26 cellular contexts compared by ENCODE assay signal in genomic region chr10:18684953-18685352, GRCh38. TPM values are rescaled to one million over a fixed set of nuclear protein-coding genes. Genes with fewer than 3 reads are reported as not detected.
DNase-seq lines count a peak whose midpoint lies in the region; ATAC-seq, FAIRE-seq and TF ChIP-seq lines count a peak whose summit lies in the region.
"Had no signal": no experiment of that assay in that cellular context is flagged by ENCODE, and none has a peak within 500 bp of the region (broad histone marks: within the 10 kb centered on the region; RNA-seq: fewer than 3 reads in every experiment).

No MANE protein-coding gene starts in this region.

- no peaks in the 10 kb centered on the region for H3K36me3 ChIP-seq in HepG2 (replicated peaks in 1 of 2; ENCODE audit: control insufficient read depth in 1 of 2, insufficient read depth in 2 of 2, low read length in 2 of 2)
- H3K36me3 ChIP-seq in right lobe of liver = no peaks in the 10 kb centered on the region
- H3K36me3 ChIP-seq in GM23338 (ENCODE audit: insufficient read depth) = no peaks in the 10 kb centered on the region
- H3K36me3 ChIP-seq in osteoblast (ENCODE audit: insufficient read depth, low read length) = no peaks in the 10 kb centered on the region
- H3K36me3 ChIP-seq: MG63, SJCRH30 had no signal

- peaks cover 11% of the 10 kb centered on the region for H3K36me3 Mint-ChIP-seq in activated CD8-positive, alpha-beta T cell treated with anti-CD3 and anti-CD28 coated beads for 36 hours (ENCODE audit: low read depth)
- H3K36me3 Mint-ChIP-seq in activated CD8-positive, alpha-beta T cell treated with anti-CD3 and anti-CD28 coated beads, Interleukin-2, amount 10 ng/mL, durations not matched to agents 7 days and 5 days (ENCODE audit: low read depth) = peaks cover 7% of the 10 kb centered on the region
- peaks cover 7% of the 10 kb centered on the region; the same call in 1 of the 3 replicates for H3K36me3 Mint-ChIP-seq in GM23338 (ENCODE audit: low read depth)

- H3K27me3 Mint-ChIP-seq in activated CD8-positive, alpha-beta T cell treated with anti-CD3 and anti-CD28 coated beads for 36 hours = no peaks in the 10 kb centered on the region
- H3K27me3 Mint-ChIP-seq in activated CD8-positive, alpha-beta T cell treated with anti-CD3 and anti-CD28 coated beads, Interleukin-2, amount 10 ng/mL, durations not matched to agents 7 days and 5 days (ENCODE audit: low read depth) = no peaks in the 10 kb centered on the region
- H3K27me3 Mint-ChIP-seq in GM23338 (ENCODE audit: insufficient read depth, low read depth, poor library complexity) = no peaks in the 10 kb centered on the region

- WGBS in HepG2 (ENCODE audit: low lambda C conversion rate) = 30% methylated on average over 3 of the region's 3 CpGs
- 55% methylated on average over 3 of the region's 3 CpGs for WGBS in right lobe of liver (ENCODE audit: insufficient coverage, low coverage, low lambda C conversion rate, missing lambda C conversion rate)

- H3K4me1 ChIP-seq in HepG2 (ENCODE audit: insufficient read depth, low read length) (peaks cover 11% of the 10 kb centered on the region), right lobe of liver (no peaks in the 10 kb centered on the region), GM23338 (ENCODE audit: insufficient read depth) (peaks cover 4% of the 10 kb centered on the region; the same call in 1 of the 2 replicates), osteoblast (ENCODE audit: insufficient read depth, low read length) (peaks cover 44% of the 10 kb centered on the region)
- H3K4me1 ChIP-seq: BLaER1, SJCRH30 had no signal

- TF ChIP-seq CTCF in activated CD8-positive, alpha-beta T cell treated with anti-CD3 and anti-CD28 coated beads for 36 hours (IDR thresholded peaks at IDR 0.05) = no peak
- TF ChIP-seq CTCF in HepG2 (CRISPR knock-in tag; IDR thresholded peaks at IDR 0.05) = no peak
- TF ChIP-seq CTCF in right lobe of liver (IDR thresholded peaks at IDR 0.05) = no peak
- no peak for TF ChIP-seq CTCF in GM23338 (conservative IDR thresholded peaks at IDR 0.05; ENCODE audit: low read depth in 2 of 2)
- no peak for TF ChIP-seq CTCF in osteoblast (IDR thresholded peaks at IDR 0.05; ENCODE audit: extremely low read depth, low read depth, low read length)

- no peak for TF ChIP-seq POLR2A in HepG2 (IDR thresholded peaks at IDR 0.05; ENCODE audit: insufficient read depth in 1 of 2, low read depth in 2 of 2, low read length in 2 of 2)
- no peak for TF ChIP-seq POLR2A in right lobe of liver (IDR thresholded peaks at IDR 0.05)

- BruUV-seq in HepG2 (replicated peaks; lab: Mats Ljungman, UMichigan) = no TSS peak

- TF ChIP-seq EP300 in HepG2 (IDR thresholded peaks at IDR 0.05; ENCODE audit: low read depth in 2 of 2, low read length in 2 of 2) (no peak), HepG2 (CRISPR knock-in tag; IDR thresholded peaks at IDR 0.05; ENCODE audit: borderline replicate concordance) (no peak)

- no peak for FAIRE-seq in HepG2 (lab: Jason Lieb, UNC)
- FAIRE-seq: A204.1, GM12892, GM19239, H54 had no signal

- in situ Hi-C loops in HepG2 (cut with HindIII; ENCODE audit: extremely low pct_ligation_motif_present, low pct_unique_long_range_greater_than_20kb) = loop anchor here (25.0 kb wide), 1 partner anchor 1102 kb away; no protein-coding TSS in a partner anchor

- H3K4me3 Mint-ChIP-seq in activated CD8-positive, alpha-beta T cell treated with anti-CD3 and anti-CD28 coated beads for 36 hours = no peak overlapping the region
- H3K4me3 Mint-ChIP-seq in activated CD8-positive, alpha-beta T cell treated with anti-CD3 and anti-CD28 coated beads, Interleukin-2, amount 10 ng/mL, durations not matched to agents 7 days and 5 days = no peak overlapping the region
- H3K4me3 Mint-ChIP-seq in GM23338 = no peak overlapping the region
- H3K4me3 Mint-ChIP-seq: CD4-positive, CD25-positive, alpha-beta regulatory T cell had no signal

- H4K20me1 ChIP-seq in HepG2 (ENCODE audit: insufficient read depth, low read length) (no peaks in the 10 kb centered on the region), GM23338 (replicated peaks; ENCODE audit: insufficient read depth) (no peaks in the 10 kb centered on the region), osteoblast (ENCODE audit: insufficient read depth, low read length) (no peaks in the 10 kb centered on the region)

- intact Hi-C loops in activated CD8-positive, alpha-beta T cell treated with anti-CD3 and anti-CD28 coated beads for 36 hours (cut with micrococcal nuclease) = no loop called here
- intact Hi-C loops in HepG2 (cut with micrococcal nuclease; ENCODE audit: unreplicated experiment) (no loop called here), right lobe of liver (cut with DNase I) (no loop called here)

- H3K27ac ChIP-seq in HepG2 (ENCODE audit: extremely low read length, insufficient read depth, low read length) (no peak overlapping the region), right lobe of liver (no peak overlapping the region), GM23338 (ENCODE audit: low read depth) (no peak overlapping the region), osteoblast (ENCODE audit: low read depth, low read length) (peak overlapping the region; percentile 56)
- H3K27ac ChIP-seq: BLaER1, PC-9, SJCRH30 had no signal

- peak; percentile 76 for ATAC-seq in activated CD8-positive, alpha-beta T cell treated with anti-CD3 and anti-CD28 coated beads for 36 hours
- no peak for ATAC-seq in activated CD8-positive, alpha-beta T cell treated with anti-CD3 and anti-CD28 coated beads, Interleukin-2, amount 10 ng/mL, durations not matched to agents 7 days and 5 days
- peak; percentile 42 for ATAC-seq in HepG2
- no peak for ATAC-seq in right lobe of liver
- no peak; the same call in 2 of the 3 replicates for ATAC-seq in GM23338
- ATAC-seq: Right ventricle myocardium inferior, SK-N-SH treated with all-trans-retinoic acid at 6 μM for 48 hours had no signal

- no peaks in the 10 kb centered on the region for H3F3A ChIP-seq in GM23338 (replicated peaks; ENCODE audit: low read depth)

- TF ChIP-seq RAD21 in HepG2 (CRISPR knock-in tag; IDR thresholded peaks at IDR 0.05) = no peak

- peak; percentile 35 for DNase-seq in activated CD8-positive, alpha-beta T cell treated with anti-CD3 and anti-CD28 coated beads for 36 hours
- DNase-seq in activated CD8-positive, alpha-beta T cell treated with anti-CD3 and anti-CD28 coated beads, Interleukin-2, amount 10 ng/mL, durations not matched to agents 7 days and 5 days = no peak
- no peak for DNase-seq in HepG2 (ENCODE audit: low spot score)
- DNase-seq in right lobe of liver = no peak
- no peak for DNase-seq in GM23338 (ENCODE audit: low spot score)
- DNase-seq in osteoblast (ENCODE audit: insufficient read length, low spot score, missing footprints) = no peak
- no peak for DNase-seq in retina
- DNase-seq in NCI-H2171 (lab: John Stamatoyannopoulos, UW) = no peak
- DNase-seq: COR-L47; KG1; MG63; NCI-H2029; NCI-H446 treated with DMSO at 0.1 percent for 48 hours; NCI-H526; NCI-H82; NK-92 treated with Interleukin-12 subunit alpha and Interleukin-12 subunit beta, amount 100 ng/mL, for 24 hours; PC-9; SJCRH30 had no signal

- no peak overlapping the region for H3K9ac ChIP-seq in HepG2 (ENCODE audit: insufficient read depth, low read depth, low read length)
- H3K9ac ChIP-seq: BLaER1 had no signal

- H2AFZ ChIP-seq in HepG2 (ENCODE audit: low read length) (no peak overlapping the region), GM23338 (no peak overlapping the region), osteoblast (ENCODE audit: low read length) (no peak overlapping the region)
- H2AFZ ChIP-seq: PC-9 had no signal

- POLR2A ChIA-PET in activated CD8-positive, alpha-beta T cell treated with anti-CD3 and anti-CD28 coated beads for 36 hours (lab: Charles Lee) = no interaction called here
- POLR2A ChIA-PET in activated CD8-positive, alpha-beta T cell treated with anti-CD3 and anti-CD28 coated beads, Interleukin-2, amount 10 ng/mL, durations not matched to agents 7 days and 5 days (lab: Charles Lee) = no interaction called here
- POLR2A ChIA-PET in HepG2 (lab: Yijun Ruan, JAX) = no interaction called here

- CTCF ChIA-PET in activated CD8-positive, alpha-beta T cell treated with anti-CD3 and anti-CD28 coated beads for 36 hours (lab: Charles Lee) = no interaction called here
- CTCF ChIA-PET in activated CD8-positive, alpha-beta T cell treated with anti-CD3 and anti-CD28 coated beads, Interleukin-2, amount 10 ng/mL, durations not matched to agents 7 days and 5 days (lab: Charles Lee) = no interaction called here
- CTCF ChIA-PET in HepG2 (lab: Yijun Ruan, JAX; ENCODE audit: low intra/inter-chr PET ratio, low total read pairs) = no interaction called here

- peaks cover 19% of the 10 kb centered on the region for H3K4me1 Mint-ChIP-seq in activated CD8-positive, alpha-beta T cell treated with anti-CD3 and anti-CD28 coated beads for 36 hours (ENCODE audit: low read depth)
- H3K4me1 Mint-ChIP-seq in activated CD8-positive, alpha-beta T cell treated with anti-CD3 and anti-CD28 coated beads, Interleukin-2, amount 10 ng/mL, durations not matched to agents 7 days and 5 days (ENCODE audit: low read depth) = peaks cover 13% of the 10 kb centered on the region
- peaks cover 4% of the 10 kb centered on the region; the same call in 2 of the 3 replicates for H3K4me1 Mint-ChIP-seq in GM23338

- H3K27me3 ChIP-seq in HepG2 (ENCODE audit: control insufficient read depth in 1 of 2, insufficient read depth in 2 of 2, low read length in 2 of 2) (no peaks in the 10 kb centered on the region), right lobe of liver (no peaks in the 10 kb centered on the region), GM23338 (ENCODE audit: insufficient read depth) (no peaks in the 10 kb centered on the region), osteoblast (ENCODE audit: insufficient read depth, low read length) (no peaks in the 10 kb centered on the region)
- H3K27me3 ChIP-seq: BLaER1, MG63, SJCRH30 had no signal

- no peak overlapping the region for H3K4me3 ChIP-seq in HepG2 (replicated peaks in 1 of 3; ENCODE audit: insufficient read depth in 1 of 3, low read depth in 2 of 3, low read length in 3 of 3)
- H3K4me3 ChIP-seq in right lobe of liver = no peak overlapping the region
- no peak overlapping the region for H3K4me3 ChIP-seq in GM23338
- H3K4me3 ChIP-seq in osteoblast (ENCODE audit: insufficient read depth, low read length) = no peak overlapping the region
- H3K4me3 ChIP-seq: BLaER1, MG63, PC-9, SJCRH30 had no signal

- H3K79me2 ChIP-seq in HepG2 (ENCODE audit: insufficient read depth, low read length) (no peaks in the 10 kb centered on the region), GM23338 (replicated peaks; ENCODE audit: insufficient read depth) (no peaks in the 10 kb centered on the region), osteoblast (ENCODE audit: insufficient read depth, low read length) (no peaks in the 10 kb centered on the region)

- no peak overlapping the region for H3K4me2 ChIP-seq in HepG2 (ENCODE audit: low read depth, low read length)
- H3K4me2 ChIP-seq in GM23338 = no peak overlapping the region
- peak overlapping the region; percentile 19 for H3K4me2 ChIP-seq in osteoblast (ENCODE audit: insufficient read depth, low read length)
- H3K4me2 ChIP-seq: BLaER1, PC-9 had no signal

- H3K27ac Mint-ChIP-seq in activated CD8-positive, alpha-beta T cell treated with anti-CD3 and anti-CD28 coated beads for 36 hours = no peak overlapping the region
- no peak overlapping the region for H3K27ac Mint-ChIP-seq in activated CD8-positive, alpha-beta T cell treated with anti-CD3 and anti-CD28 coated beads, Interleukin-2, amount 10 ng/mL, durations not matched to agents 7 days and 5 days
- peak overlapping the region; percentile 15; the same call in 1 of the 2 replicates for H3K27ac Mint-ChIP-seq in GM23338

- H3K9me3 Mint-ChIP-seq in activated CD8-positive, alpha-beta T cell treated with anti-CD3 and anti-CD28 coated beads for 36 hours = no peaks in the 10 kb centered on the region
- no peaks in the 10 kb centered on the region for H3K9me3 Mint-ChIP-seq in activated CD8-positive, alpha-beta T cell treated with anti-CD3 and anti-CD28 coated beads, Interleukin-2, amount 10 ng/mL, durations not matched to agents 7 days and 5 days (ENCODE audit: insufficient read depth)
- no peaks in the 10 kb centered on the region; the same call in 2 of the 3 replicates for H3K9me3 Mint-ChIP-seq in GM23338

- no peaks in the 10 kb centered on the region for H3K9me2 ChIP-seq in GM23338 (ENCODE audit: insufficient read depth)

- H3K9me3 ChIP-seq in HepG2 (ENCODE audit: low read length) = no peaks in the 10 kb centered on the region
- no peaks in the 10 kb centered on the region for H3K9me3 ChIP-seq in right lobe of liver
- no peaks in the 10 kb centered on the region for H3K9me3 ChIP-seq in osteoblast (ENCODE audit: low read depth, low read length)
- H3K9me3 ChIP-seq: BLaER1, MG63, SJCRH30 had no signal

RNA-seq across cellular contexts. Expression of gene ARL5B, which starts 25.7 kb away (rescaled TPM):
- 10 to 100 TPM; 12.2 to 12.7 TPM for total RNA-seq in activated CD8-positive, alpha-beta T cell treated with anti-CD3 and anti-CD28 coated beads for 36 hours
- total RNA-seq in activated CD8-positive, alpha-beta T cell treated with anti-CD3 and anti-CD28 coated beads, Interleukin-2, amount 10 ng/mL, durations not matched to agents 7 days and 5 days = 1 to 10 TPM; 9.1 TPM
- total RNA-seq in HepG2 (2016; rRNA removed; fragmentation: Illumina TruSeq; extraction: Trizol) (32.7 and 50.9 TPM in 2 replicates), right lobe of liver (10 to 100 TPM in 4 of 6 experiments, 1 to 10 TPM in 2; 7.9 to 32.6 (median 20.4) TPM), osteoblast (19.5 and 19.7 TPM in 2 replicates)
- 1.9 and 2.0 TPM in 2 replicates for total RNA-seq in HepG2 (2016; cell fraction: cytosol; rRNA removed; fragmentation: Illumina TruSeq; extraction: Trizol; ENCODE audit: low read depth)
- 33.2 and 47.1 TPM in 2 replicates for total RNA-seq in HepG2 (2016; cell fraction: insoluble cytoplasmic fraction; rRNA removed; fragmentation: Illumina TruSeq; extraction: Trizol)
- total RNA-seq in HepG2 (2016; cell fraction: membrane; rRNA removed; fragmentation: Illumina TruSeq; extraction: Trizol) = 13.2 and 15.1 TPM in 2 replicates
- 46.9 and 47.2 TPM in 2 replicates for total RNA-seq in HepG2 (2016; cell fraction: nucleus; rRNA removed; fragmentation: Illumina TruSeq; extraction: Trizol)
- polyA plus RNA-seq in HepG2 (2011; rRNA removed) (19.4 and 26.6 TPM in 2 replicates), GM23338 (2016; fragmentation: Nextera tagmentation; extraction: Ambion mirVana) (21.5 and 22.8 TPM in 2 replicates)
- 6.7 and 13.3 TPM in 2 replicates for polyA plus RNA-seq in HepG2 (2011; cell fraction: cytosol; rRNA removed)
- 19.4 and 23.3 TPM in 2 replicates for polyA plus RNA-seq in HepG2 (2011; cell fraction: nucleus; rRNA removed)
- 27.3 and 31.3 TPM in 2 replicates for polyA plus RNA-seq in HepG2 (2012)
- polyA plus RNA-seq in HepG2 (2016; cell fraction: cytosol; fragmentation: Illumina TruSeq; extraction: Trizol; ENCODE audit: low read depth) = 1.0 and 1.2 TPM in 2 replicates
- polyA plus RNA-seq in HepG2 (2016; cell fraction: insoluble cytoplasmic fraction; fragmentation: Illumina TruSeq; extraction: Trizol; ENCODE audit: low read depth) = 37.4 and 42.1 TPM in 2 replicates
- polyA plus RNA-seq in HepG2 (2016; cell fraction: membrane; fragmentation: Illumina TruSeq; extraction: Trizol; ENCODE audit: low read depth) = 5.2 and 5.9 TPM in 2 replicates
- polyA plus RNA-seq in HepG2 (2016; cell fraction: nucleus; fragmentation: Illumina TruSeq; extraction: Trizol; ENCODE audit: insufficient read depth, low read depth) = 48.6 and 49.3 TPM in 2 replicates
- polyA minus RNA-seq in HepG2 (2011; rRNA and poly(A)+ RNA removed; ENCODE audit: low replicate concordance) = 3.5 and 13.6 TPM in 2 replicates
- 39.7 and 46.7 TPM in 2 replicates for polyA minus RNA-seq in HepG2 (2011; cell fraction: cytosol; rRNA and poly(A)+ RNA removed)
- 68.9 and 74.0 TPM in 2 replicates for polyA minus RNA-seq in HepG2 (2011; cell fraction: nucleus; rRNA and poly(A)+ RNA removed)
- 76.4 and 82.0 TPM in 2 replicates for total RNA-seq in GM23338 (2014; rRNA removed; shearing (Covaris generic))

RNA-seq across cellular contexts. Expression of gene NSUN6, which starts 33.6 kb away (rescaled TPM):
- 10 to 100 TPM; 20.7 to 21.3 TPM for total RNA-seq in activated CD8-positive, alpha-beta T cell treated with anti-CD3 and anti-CD28 coated beads for 36 hours
- total RNA-seq in activated CD8-positive, alpha-beta T cell treated with anti-CD3 and anti-CD28 coated beads, Interleukin-2, amount 10 ng/mL, durations not matched to agents 7 days and 5 days = 10 to 100 TPM; 21.2 to 24.6 TPM
- total RNA-seq in HepG2 (2016; rRNA removed; fragmentation: Illumina TruSeq; extraction: Trizol) (15.6 and 17.2 TPM in 2 replicates), right lobe of liver (10 to 100 TPM; 19.0 to 34.0 (median 27.9) TPM), osteoblast (4.7 and 6.8 TPM in 2 replicates)
- 6.3 and 6.6 TPM in 2 replicates for total RNA-seq in HepG2 (2016; cell fraction: cytosol; rRNA removed; fragmentation: Illumina TruSeq; extraction: Trizol; ENCODE audit: low read depth)
- 16.0 and 16.7 TPM in 2 replicates for total RNA-seq in HepG2 (2016; cell fraction: insoluble cytoplasmic fraction; rRNA removed; fragmentation: Illumina TruSeq; extraction: Trizol)
- 7.7 and 8.6 TPM in 2 replicates for total RNA-seq in HepG2 (2016; cell fraction: membrane; rRNA removed; fragmentation: Illumina TruSeq; extraction: Trizol)
- total RNA-seq in HepG2 (2016; cell fraction: nucleus; rRNA removed; fragmentation: Illumina TruSeq; extraction: Trizol) = 27.1 and 28.7 TPM in 2 replicates
- polyA plus RNA-seq in HepG2 (2011; rRNA removed) (19.3 and 19.6 TPM in 2 replicates), GM23338 (2016; fragmentation: Nextera tagmentation; extraction: Ambion mirVana) (36.3 and 37.4 TPM in 2 replicates)
- polyA plus RNA-seq in HepG2 (2011; cell fraction: cytosol; rRNA removed) = 4.8 and 7.9 TPM in 2 replicates
- 35.5 and 54.9 TPM in 2 replicates for polyA plus RNA-seq in HepG2 (2011; cell fraction: nucleus; rRNA removed)
- 16.8 and 17.5 TPM in 2 replicates for polyA plus RNA-seq in HepG2 (2012)
- polyA plus RNA-seq in HepG2 (2016; cell fraction: cytosol; fragmentation: Illumina TruSeq; extraction: Trizol; ENCODE audit: low read depth) = 0.74 and 0.86 TPM in 2 replicates
- 10.7 and 14.7 TPM in 2 replicates for polyA plus RNA-seq in HepG2 (2016; cell fraction: insoluble cytoplasmic fraction; fragmentation: Illumina TruSeq; extraction: Trizol; ENCODE audit: low read depth)
- 2.3 and 2.6 TPM in 2 replicates for polyA plus RNA-seq in HepG2 (2016; cell fraction: membrane; fragmentation: Illumina TruSeq; extraction: Trizol; ENCODE audit: low read depth)
- 31.5 and 36.7 TPM in 2 replicates for polyA plus RNA-seq in HepG2 (2016; cell fraction: nucleus; fragmentation: Illumina TruSeq; extraction: Trizol; ENCODE audit: insufficient read depth, low read depth)
- polyA minus RNA-seq in HepG2 (2011; rRNA and poly(A)+ RNA removed; ENCODE audit: low replicate concordance) = 5.9 and 10.4 TPM in 2 replicates
- polyA minus RNA-seq in HepG2 (2011; cell fraction: cytosol; rRNA and poly(A)+ RNA removed) = 8.7 and 9.6 TPM in 2 replicates
- polyA minus RNA-seq in HepG2 (2011; cell fraction: nucleus; rRNA and poly(A)+ RNA removed) = 82.9 and 109 TPM in 2 replicates
- 12.5 and 18.1 TPM in 2 replicates for total RNA-seq in GM23338 (2014; rRNA removed; shearing (Covaris generic))

Comparison
In these comparisons a context has a peak if more than half of its experiments do, and no peak if none do; other contexts are left out.
1. ATAC-seq: peak in activated CD8-positive, alpha-beta T cell treated with anti-CD3 and anti-CD28 coated beads for 36 hours (single experiment) and HepG2 (single experiment); none in activated CD8-positive, alpha-beta T cell treated with anti-CD3 and anti-CD28 coated beads, Interleukin-2, amount 10 ng/mL, durations not matched to agents 7 days and 5 days (single experiment), right lobe of liver (0 of 4) and GM23338 (single experiment).